In genomic region chr11:720642-721346, GRCh38 we compare ENCODE assay signal across 8 cellular contexts. TPM values are rescaled to one million over a fixed set of nuclear protein-coding genes. Genes with fewer than 3 reads are reported as not detected.
DNase-seq lines count a peak whose midpoint lies in the region; ATAC-seq, FAIRE-seq and TF ChIP-seq lines count a peak whose summit lies in the region.

No MANE protein-coding gene starts in this region.

- ATAC-seq in left lobe of liver (peak; percentile 73), HG03565 (IDR thresholded peaks at IDR 0.05; ENCODE audit: unreplicated experiment) (no peak)

- DNase-seq in D721Med (ENCODE audit: insufficient read length, low spot score) (peak; percentile 47), M059J (ENCODE audit: low read depth) (peak; percentile 43), left lobe of liver (ENCODE audit: low spot score) (peak; percentile 75), NCI-H446 treated with DMSO at 0.1 percent for 48 hours (lab: John Stamatoyannopoulos, UW) (no peak), NCI-H2107 (lab: John Stamatoyannopoulos, UW) (no peak), mesenteric fat pad (ENCODE audit: low spot score) (no peak)
- peak; percentile 54 to 66 for DNase-seq in activated T-cell treated with anti-CD3 and anti-CD28 coated beads, Interleukin-2, amount 50 U/mL, for 48 hours

- no peak for TF ChIP-seq CTCF in D721Med (IDR thresholded peaks at IDR 0.05; ENCODE audit: insufficient read depth, missing control alignments)

- FAIRE-seq in D721Med (lab: Jason Lieb, UNC): no peak

RNA-seq across cellular contexts. Expression of gene EPS8L2, which starts 14.8 kb away (rescaled TPM):
- 4.9 and 10.6 TPM in 2 replicates for total RNA-seq in M059J (2014; rRNA removed; shearing (Covaris generic))
- total RNA-seq in left lobe of liver (190 TPM), mesenteric fat pad (12.1 TPM)

RNA-seq across cellular contexts. Expression of gene TMEM80, which starts 25.2 kb away (rescaled TPM):
- 7.9 and 14.9 TPM in 2 replicates for total RNA-seq in M059J (2014; rRNA removed; shearing (Covaris generic))
- total RNA-seq in left lobe of liver (16.8 TPM), mesenteric fat pad (14.6 TPM)

RNA-seq across cellular contexts. Expression of gene DEAF1, which starts 25.8 kb away (rescaled TPM):
- 31.0 and 50.8 TPM in 2 replicates for total RNA-seq in M059J (2014; rRNA removed; shearing (Covaris generic))
- total RNA-seq in left lobe of liver (14.8 TPM), mesenteric fat pad (25.9 TPM)

RNA-seq across cellular contexts. Expression of gene TALDO1, which starts 26.5 kb away (rescaled TPM):
- 247 and 252 TPM in 2 replicates for total RNA-seq in M059J (2014; rRNA removed; shearing (Covaris generic))
- total RNA-seq in left lobe of liver (147 TPM), mesenteric fat pad (277 TPM)

RNA-seq across cellular contexts. Expression of gene GATD1, which starts 56.5 kb away (rescaled TPM):
- total RNA-seq in M059J (2014; rRNA removed; shearing (Covaris generic)): 22.5 and 25.6 TPM in 2 replicates
- total RNA-seq in left lobe of liver: 31.7 TPM
- total RNA-seq in mesenteric fat pad: 54.1 TPM

Comparison
In these comparisons a context has a peak if more than half of its experiments do, and no peak if none do; other contexts are left out.
1. DNase-seq: peak in D721Med (single experiment), M059J (single experiment), activated T-cell treated with anti-CD3 and anti-CD28 coated beads, Interleukin-2, amount 50 U/mL, for 48 hours (2 of 2) and left lobe of liver (single experiment); none in NCI-H446 treated with DMSO at 0.1 percent for 48 hours (single experiment), NCI-H2107 (single experiment) and mesenteric fat pad (single experiment).
2. RNA of gene EPS8L2, which starts 14.8 kb away (total RNA-seq): 190 TPM in left lobe of liver (single experiment); 12.1 TPM in mesenteric fat pad (single experiment) and 4.9 to 10.6 TPM in M059J; every median in the first group is over 10 times any median in the second.